ENCODE assay signal across 14 cellular contexts in the genomic region with DNA sequence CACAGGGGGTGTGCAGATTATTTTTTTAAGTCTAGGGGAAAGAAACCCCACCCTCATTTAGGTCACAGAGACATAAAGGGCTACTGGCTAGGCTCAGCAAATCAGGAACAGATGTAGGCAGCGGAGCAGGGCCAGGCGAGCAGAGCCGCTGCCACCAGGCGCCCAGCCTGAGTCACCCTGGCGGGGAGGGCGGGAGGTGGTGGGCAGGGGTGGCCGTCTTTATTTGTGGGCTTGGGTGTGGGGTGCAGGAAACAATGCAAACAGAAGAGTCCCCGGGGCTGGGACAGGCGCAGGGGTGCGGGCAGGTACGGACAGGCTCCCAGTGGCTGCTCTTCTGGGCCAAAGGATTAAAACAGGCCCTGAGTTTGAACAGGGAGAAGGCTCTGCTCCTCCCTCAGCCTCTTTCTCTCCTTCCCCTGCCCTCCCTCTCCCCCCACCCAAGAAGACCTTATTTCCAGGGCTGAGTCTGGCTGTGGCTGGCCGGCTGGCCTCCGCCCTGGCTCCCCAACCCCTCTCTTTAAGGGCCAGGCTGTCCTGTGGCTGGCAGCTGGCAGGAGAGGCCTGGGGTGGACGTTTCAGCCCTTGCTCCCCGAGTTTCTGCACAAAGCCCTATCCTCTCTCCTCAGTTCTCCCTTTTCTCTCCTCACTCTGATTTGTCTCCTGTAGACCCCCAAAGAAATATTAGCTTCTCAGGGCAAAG.
DNase-seq lines count a peak whose midpoint lies in the region; ATAC-seq and TF ChIP-seq lines count a peak whose summit lies in the region.
"Had no signal": no experiment of that assay in that cellular context is flagged by ENCODE, and none has a peak within 500 bp of the region (broad histone marks: within the 10 kb centered on the region; RNA-seq: fewer than 3 reads in every experiment).

No MANE protein-coding gene starts in this region.

- H3K27me3 ChIP-seq in GM23338 (ENCODE audit: insufficient read depth) (no peaks in the 10 kb centered on the region), left lung (no peaks in the 10 kb centered on the region)
- H3K27me3 ChIP-seq: BLaER1 had no signal

- H3K9me2 ChIP-seq in GM23338 (ENCODE audit: insufficient read depth): no peaks in the 10 kb centered on the region

- BruUV-seq in MCF 10A (replicated peaks; lab: Mats Ljungman, UMichigan): no TSS peak

- H3K79me2 ChIP-seq in GM23338 (replicated peaks; ENCODE audit: insufficient read depth): no peaks in the 10 kb centered on the region

- H3K4me1 Mint-ChIP-seq in GM23338: peaks cover 31% of the 10 kb centered on the region
- H3K4me1 Mint-ChIP-seq in MCF 10A (ENCODE audit: insufficient read depth, unreplicated experiment): peaks cover 16% of the 10 kb centered on the region
- H3K4me1 Mint-ChIP-seq in activated CD4-positive, alpha-beta memory T cell treated with anti-CD3 and anti-CD28 coated beads, Interleukin-2, amount 10 ng/mL, durations not matched to agents 7 days and 5 days: no peaks in the 10 kb centered on the region
- H3K4me1 Mint-ChIP-seq: immature natural killer cell had no signal

- peaks cover 10% of the 10 kb centered on the region; the same call in 1 of the 2 replicates for H3K4me1 ChIP-seq in GM23338 (ENCODE audit: insufficient read depth)
- H3K4me1 ChIP-seq in left lung: no peaks in the 10 kb centered on the region
- H3K4me1 ChIP-seq: BLaER1 had no signal

- H3K27ac Mint-ChIP-seq in GM23338: no peak overlapping the region
- peak overlapping the region; percentile 59 for H3K27ac Mint-ChIP-seq in MCF 10A (ENCODE audit: low read depth, unreplicated experiment)
- H3K27ac Mint-ChIP-seq in activated CD4-positive, alpha-beta memory T cell treated with anti-CD3 and anti-CD28 coated beads, Interleukin-2, amount 10 ng/mL, durations not matched to agents 7 days and 5 days: no peak overlapping the region
- H3K27ac Mint-ChIP-seq: activated naive CD4-positive, alpha-beta T cell treated with anti-CD3 and anti-CD28 coated beads for 36 hours; immature natural killer cell had no signal

- ATAC-seq in GM23338 (peak; percentile 43), left lung (peak; percentile 25), HG03097 (IDR thresholded peaks at IDR 0.05; ENCODE audit: low FRiP score, unreplicated experiment) (no peak)

- H3K36me3 Mint-ChIP-seq in GM23338 (ENCODE audit: low read depth) (no peaks in the 10 kb centered on the region), MCF 10A (ENCODE audit: insufficient read depth, unreplicated experiment) (no peaks in the 10 kb centered on the region)
- no peaks in the 10 kb centered on the region for H3K36me3 Mint-ChIP-seq in activated CD4-positive, alpha-beta memory T cell treated with anti-CD3 and anti-CD28 coated beads, Interleukin-2, amount 10 ng/mL, durations not matched to agents 7 days and 5 days (ENCODE audit: low read depth)
- H3K36me3 Mint-ChIP-seq: immature natural killer cell had no signal

- POLR2A ChIA-PET in MCF 10A (lab: Yijun Ruan, JAX): interaction anchor here (0.6 kb wide), 1 partner anchor 337 kb away, joined by 3 read pairs; no protein-coding TSS in a partner anchor
- POLR2A ChIA-PET in activated CD4-positive, alpha-beta memory T cell treated with anti-CD3 and anti-CD28 coated beads, Interleukin-2, amount 10 ng/mL, durations not matched to agents 7 days and 5 days (lab: Charles Lee): no interaction called here

- intact Hi-C loops in MCF 10A (cut with micrococcal nuclease) (no loop called here), left lung (cut with DNase I) (no loop called here)

- H3K9me3 ChIP-seq in left lung: no peaks in the 10 kb centered on the region
- H3K9me3 ChIP-seq: BLaER1 had no signal

- TF ChIP-seq CTCF in GM23338 (conservative IDR thresholded peaks at IDR 0.05; ENCODE audit: low read depth in 2 of 2): no peak
- TF ChIP-seq CTCF in MCF 10A (IDR thresholded peaks at IDR 0.05; ENCODE audit: unreplicated experiment): no peak
- no peak for TF ChIP-seq CTCF in left lung (IDR thresholded peaks at IDR 0.05)

- H3K4me3 ChIP-seq in GM23338: no peak overlapping the region
- no peak overlapping the region for H3K4me3 ChIP-seq in left lung
- H3K4me3 ChIP-seq: BLaER1 had no signal

- H2AFZ ChIP-seq in GM23338: peak overlapping the region; percentile 98

- no peaks in the 10 kb centered on the region for H3F3A ChIP-seq in GM23338 (replicated peaks; ENCODE audit: low read depth)

- peaks cover 8% of the 10 kb centered on the region for H3K27me3 Mint-ChIP-seq in GM23338 (ENCODE audit: insufficient read depth, low read depth, poor library complexity)
- H3K27me3 Mint-ChIP-seq in MCF 10A (ENCODE audit: insufficient read depth, unreplicated experiment): no peaks in the 10 kb centered on the region
- peaks cover 38% of the 10 kb centered on the region for H3K27me3 Mint-ChIP-seq in activated CD4-positive, alpha-beta memory T cell treated with anti-CD3 and anti-CD28 coated beads, Interleukin-2, amount 10 ng/mL, durations not matched to agents 7 days and 5 days

- no peak overlapping the region for H3K4me3 Mint-ChIP-seq in GM23338
- no peak overlapping the region for H3K4me3 Mint-ChIP-seq in MCF 10A (ENCODE audit: unreplicated experiment)
- H3K4me3 Mint-ChIP-seq in activated CD4-positive, alpha-beta memory T cell treated with anti-CD3 and anti-CD28 coated beads, Interleukin-2, amount 10 ng/mL, durations not matched to agents 7 days and 5 days: no peak overlapping the region
- H3K4me3 Mint-ChIP-seq: activated naive CD4-positive, alpha-beta T cell treated with anti-CD3 and anti-CD28 coated beads for 36 hours; immature natural killer cell had no signal

- H3K36me3 ChIP-seq in GM23338 (ENCODE audit: insufficient read depth) (no peaks in the 10 kb centered on the region), left lung (no peaks in the 10 kb centered on the region)
- H3K36me3 ChIP-seq: BLaER1 had no signal

- H3K27ac ChIP-seq in GM23338 (ENCODE audit: low read depth): no peak overlapping the region
- H3K27ac ChIP-seq in left lung: peak overlapping the region; percentile 1 to 7
- H3K27ac ChIP-seq: BLaER1 had no signal

- H4K20me1 ChIP-seq in GM23338 (replicated peaks; ENCODE audit: insufficient read depth): no peaks in the 10 kb centered on the region
- H4K20me1 ChIP-seq: BLaER1 had no signal

- CTCF ChIA-PET in MCF 10A (lab: Yijun Ruan, JAX): no interaction called here
- CTCF ChIA-PET in activated CD4-positive, alpha-beta memory T cell treated with anti-CD3 and anti-CD28 coated beads, Interleukin-2, amount 10 ng/mL, durations not matched to agents 7 days and 5 days (lab: Charles Lee): no interaction called here

- DNase-seq in GM23338 (ENCODE audit: low spot score): no peak
- no peak for DNase-seq in MCF 10A (ENCODE audit: unreplicated experiment)
- DNase-seq in left lung: no peak
- peak; percentile 32 for DNase-seq in smooth muscle cell of the brain vasculature (ENCODE audit: low read depth, low spot score)
- no peak for DNase-seq in activated CD4-positive, alpha-beta memory T cell treated with anti-CD3 and anti-CD28 coated beads, Interleukin-2, amount 10 ng/mL, durations not matched to agents 7 days and 5 days
- DNase-seq in NK-92 (lab: John Stamatoyannopoulos, UW; ENCODE audit: unreplicated experiment): no peak
- DNase-seq in mesenteric fat pad (ENCODE audit: low spot score): no peak
- DNase-seq: activated naive CD4-positive, alpha-beta T cell treated with anti-CD3 and anti-CD28 coated beads for 36 hours; erythroblast; immature natural killer cell; NCI-H1417 treated with DMSO at 0.1 percent for 48 hours; NCI-H510A treated with DMSO at 0.1 percent for 48 hours had no signal

- H3K9me3 Mint-ChIP-seq in GM23338 (no peaks in the 10 kb centered on the region), MCF 10A (ENCODE audit: unreplicated experiment) (no peaks in the 10 kb centered on the region)
- no peaks in the 10 kb centered on the region for H3K9me3 Mint-ChIP-seq in activated CD4-positive, alpha-beta memory T cell treated with anti-CD3 and anti-CD28 coated beads, Interleukin-2, amount 10 ng/mL, durations not matched to agents 7 days and 5 days
- H3K9me3 Mint-ChIP-seq: activated naive CD4-positive, alpha-beta T cell treated with anti-CD3 and anti-CD28 coated beads for 36 hours had no signal

- no peak overlapping the region for H3K4me2 ChIP-seq in GM23338
- H3K4me2 ChIP-seq: BLaER1 had no signal

TF ChIP-seq in GM23338, 12 proteins besides CTCF, POLR2A, EP300 and RAD21:
- TF ChIP-seq NANOG (IDR thresholded peaks at IDR 0.05; ENCODE audit: borderline replicate concordance): no peak
